1 cellular context compared by ENCODE assay signal in genomic region chr3:50372349-50372748, GRCh38.
TF ChIP-seq lines count a peak whose summit lies in the region.

No MANE protein-coding gene starts in this region.

TF ChIP-seq in SK-N-SH treated with all-trans-retinoic acid at 6 μM for 48 hours, 23 proteins besides CTCF, POLR2A, EP300 and RAD21:
- TF ChIP-seq SNAI2 (CRISPR knock-in tag; IDR thresholded peaks at IDR 0.05) (no peak), GLIS3 (CRISPR knock-in tag; IDR thresholded peaks at IDR 0.05) (no peak), ZNF565 (CRISPR knock-in tag; conservative IDR thresholded peaks at IDR 0.05; ENCODE audit: low read depth) (no peak), ZNF70 (CRISPR knock-in tag; IDR thresholded peaks at IDR 0.05) (no peak), ZFP30 (CRISPR knock-in tag; IDR thresholded peaks at IDR 0.05) (no peak), RARB (CRISPR knock-in tag; IDR thresholded peaks at IDR 0.05) (no peak), ZNF8 (CRISPR knock-in tag; IDR thresholded peaks at IDR 0.05) (no peak), CSDC2 (CRISPR knock-in tag; IDR thresholded peaks at IDR 0.05) (no peak), PPARA (CRISPR knock-in tag; IDR thresholded peaks at IDR 0.05; ENCODE audit: borderline replicate concordance) (no peak), ISL1 (CRISPR knock-in tag; IDR thresholded peaks at IDR 0.05) (no peak), CREB5 (CRISPR knock-in tag; IDR thresholded peaks at IDR 0.05; ENCODE audit: low read depth) (no peak), CSRNP3 (CRISPR knock-in tag; IDR thresholded peaks at IDR 0.05) (no peak), OSR1 (CRISPR knock-in tag; IDR thresholded peaks at IDR 0.05) (no peak), TSHZ2 (CRISPR knock-in tag; IDR thresholded peaks at IDR 0.05) (no peak), POU6F1 (CRISPR knock-in tag; IDR thresholded peaks at IDR 0.05; ENCODE audit: borderline replicate concordance, low read depth) (no peak), ARNTL (CRISPR knock-in tag; IDR thresholded peaks at IDR 0.05; ENCODE audit: borderline replicate concordance, low read depth) (no peak)
